ENCODE assay signal across 9 cellular contexts in genomic region chr6:37110455-37111155, GRCh38. TPM values are rescaled to one million over a fixed set of nuclear protein-coding genes. Genes with fewer than 3 reads are reported as not detected.
DNase-seq lines count a peak whose midpoint lies in the region; ATAC-seq and TF ChIP-seq lines count a peak whose summit lies in the region.
"Had no signal": no experiment of that assay in that cellular context is flagged by ENCODE, and none has a peak within 500 bp of the region (broad histone marks: within the 10 kb centered on the region; RNA-seq: fewer than 3 reads in every experiment).

No MANE protein-coding gene starts in this region.

- H3K4me3 ChIP-seq in HEK293 (ENCODE audit: low read depth, low read length), result no peak overlapping the region
- H3K4me3 ChIP-seq in prostate gland, result no peak overlapping the region

- no peaks in the 10 kb centered on the region for H3K36me3 ChIP-seq in HEK293 (ENCODE audit: control insufficient read depth in 2 of 2, insufficient read depth in 1 of 2, low read length in 2 of 2)
- no peaks in the 10 kb centered on the region for H3K36me3 ChIP-seq in prostate gland

- no peak for TF ChIP-seq POLR2A in prostate gland (IDR thresholded peaks at IDR 0.05)

- intact Hi-C loops in prostate gland (cut with DNase I), result no loop called here

- no peaks in the 10 kb centered on the region for H3K27me3 ChIP-seq in prostate gland (replicated peaks; ENCODE audit: insufficient read depth)

- TF ChIP-seq CTCF in HEK293 (tag by site-specific recombination; IDR thresholded peaks at IDR 0.05) (no peak), prostate gland (IDR thresholded peaks at IDR 0.05) (no peak)

- H3K27ac Mint-ChIP-seq in activated T-cell treated with anti-CD3 and anti-CD28 coated beads, Interleukin-2, amount 50 U/mL, for 72 hours, result peak overlapping the region; percentile 90

- H3K4me3 Mint-ChIP-seq in activated T-cell treated with anti-CD3 and anti-CD28 coated beads, Interleukin-2, amount 50 U/mL, for 72 hours, result peak overlapping the region; percentile 65 to 72

- DNase-seq in GM19240 (ENCODE audit: insufficient read length, low spot score) (peak; percentile 29), prostate gland (ENCODE audit: low spot score) (no peak), NAMALWA (ENCODE audit: low spot score) (no peak), GM03348 (ENCODE audit: low spot score) (no peak), DMS53 treated with DMSO at 0.1 percent for 48 hours (lab: John Stamatoyannopoulos, UW; ENCODE audit: unreplicated experiment) (no peak)
- DNase-seq in activated T-cell treated with anti-CD3 and anti-CD28 coated beads, Interleukin-2, amount 50 U/mL, for 72 hours, result peak; percentile 64 to 70
- DNase-seq: cerebellar nuclear complex, NCI-H1417 treated with DMSO at 0.1 percent for 48 hours had no signal

- H3K27ac ChIP-seq in HEK293 (ENCODE audit: extremely low read depth, low read depth, low read length) (peak overlapping the region; percentile 6; the same call in 1 of the 2 replicates), prostate gland (peak overlapping the region; percentile 53 to 68)

- H3K4me1 Mint-ChIP-seq in activated T-cell treated with anti-CD3 and anti-CD28 coated beads, Interleukin-2, amount 50 U/mL, for 72 hours (ENCODE audit: low read depth), result peaks cover 45% of the 10 kb centered on the region

- H3K4me1 ChIP-seq in HEK293 (ENCODE audit: control insufficient read depth, insufficient read depth, low read length) (peaks cover 12% of the 10 kb centered on the region), prostate gland (replicated peaks) (no peaks in the 10 kb centered on the region)

- H3K36me3 Mint-ChIP-seq in activated T-cell treated with anti-CD3 and anti-CD28 coated beads, Interleukin-2, amount 50 U/mL, for 72 hours (ENCODE audit: insufficient read depth in 2 of 2), result no peaks in the 10 kb centered on the region

- H3K9me3 ChIP-seq in HEK293 (ENCODE audit: control insufficient read depth, insufficient read depth, low read depth, low read length) (no peaks in the 10 kb centered on the region), prostate gland (no peaks in the 10 kb centered on the region)

- ATAC-seq in activated T-cell treated with anti-CD3 and anti-CD28 coated beads, Interleukin-2, amount 50 U/mL, for 72 hours (replicated peaks in 1 of 2), result peak; percentile 94 to 95

- CTCF ChIA-PET in HEK293 (lab: Yijun Ruan, JAX), result interaction anchor here (0.7 to 2.1 kb wide), 9 partner anchors 10 to 92 kb away, joined by 3 to 8 read pairs (median 4); no protein-coding TSS in a partner anchor

- WGBS in prostate gland, result 50% methylated on average over 9 of the region's 9 CpGs

- no peaks in the 10 kb centered on the region for H3K27me3 Mint-ChIP-seq in activated T-cell treated with anti-CD3 and anti-CD28 coated beads, Interleukin-2, amount 50 U/mL, for 72 hours (ENCODE audit: low read depth)

- H3K9me3 Mint-ChIP-seq in activated T-cell treated with anti-CD3 and anti-CD28 coated beads, Interleukin-2, amount 50 U/mL, for 72 hours, result no peaks in the 10 kb centered on the region

- POLR2A ChIA-PET in HEK293 (lab: Yijun Ruan, JAX), result interaction anchor here (1.3 to 2.4 kb wide), 5 partner anchors 8 to 59 kb away, joined by 3 to 9 read pairs (median 6); partner anchors contain the start of gene PIM1

TF ChIP-seq in HEK293, 187 proteins besides CTCF, POLR2A, EP300 and RAD21:
- TF ChIP-seq ZBTB49 (tag by site-specific recombination; IDR thresholded peaks at IDR 0.05; ENCODE audit: low read depth) (no peak), MZF1 (tag by site-specific recombination; IDR thresholded peaks at IDR 0.05; ENCODE audit: borderline replicate concordance) (no peak), ZFP3 (tag by site-specific recombination; IDR thresholded peaks at IDR 0.05; ENCODE audit: low read depth) (no peak), WT1 (tag by site-specific recombination; IDR thresholded peaks at IDR 0.05) (peak; percentile 71; the same call in 1 of the 2 replicates), OSR2 (tag by site-specific recombination; IDR thresholded peaks at IDR 0.05) (0 out of 2 replicates have a peak, but pooled peaks have one; percentile 4)

RNA-seq across cellular contexts. Expression of gene PIM1, which starts 59.3 kb away (rescaled TPM):
- total RNA-seq in activated T-cell treated with anti-CD3 and anti-CD28 coated beads, Interleukin-2, amount 50 U/mL, for 72 hours, result 100 to 1,000 TPM; 334 to 429 TPM
- 10 to 100 TPM in 1 of 2 donors, 1 to 10 TPM in 1; 4.8 to 35.3 TPM for total RNA-seq in prostate gland

Comparison
In these comparisons a context has a peak if more than half of its experiments do, and no peak if none do; other contexts are left out.
1. DNase-seq: peak in GM19240 (single experiment) and activated T-cell treated with anti-CD3 and anti-CD28 coated beads, Interleukin-2, amount 50 U/mL, for 72 hours (2 of 2); none in prostate gland (single experiment), NAMALWA (single experiment), GM03348 (single experiment) and DMS53 treated with DMSO at 0.1 percent for 48 hours (single experiment).
2. RNA of gene PIM1, which starts 59.3 kb away (total RNA-seq): 334 to 429 TPM in activated T-cell treated with anti-CD3 and anti-CD28 coated beads, Interleukin-2, amount 50 U/mL, for 72 hours; 4.8 to 35.3 TPM in prostate gland; every median in the first group is over 4 times any median in the second.